ENCODE assay signal across 20 cellular contexts in the genomic region with DNA sequence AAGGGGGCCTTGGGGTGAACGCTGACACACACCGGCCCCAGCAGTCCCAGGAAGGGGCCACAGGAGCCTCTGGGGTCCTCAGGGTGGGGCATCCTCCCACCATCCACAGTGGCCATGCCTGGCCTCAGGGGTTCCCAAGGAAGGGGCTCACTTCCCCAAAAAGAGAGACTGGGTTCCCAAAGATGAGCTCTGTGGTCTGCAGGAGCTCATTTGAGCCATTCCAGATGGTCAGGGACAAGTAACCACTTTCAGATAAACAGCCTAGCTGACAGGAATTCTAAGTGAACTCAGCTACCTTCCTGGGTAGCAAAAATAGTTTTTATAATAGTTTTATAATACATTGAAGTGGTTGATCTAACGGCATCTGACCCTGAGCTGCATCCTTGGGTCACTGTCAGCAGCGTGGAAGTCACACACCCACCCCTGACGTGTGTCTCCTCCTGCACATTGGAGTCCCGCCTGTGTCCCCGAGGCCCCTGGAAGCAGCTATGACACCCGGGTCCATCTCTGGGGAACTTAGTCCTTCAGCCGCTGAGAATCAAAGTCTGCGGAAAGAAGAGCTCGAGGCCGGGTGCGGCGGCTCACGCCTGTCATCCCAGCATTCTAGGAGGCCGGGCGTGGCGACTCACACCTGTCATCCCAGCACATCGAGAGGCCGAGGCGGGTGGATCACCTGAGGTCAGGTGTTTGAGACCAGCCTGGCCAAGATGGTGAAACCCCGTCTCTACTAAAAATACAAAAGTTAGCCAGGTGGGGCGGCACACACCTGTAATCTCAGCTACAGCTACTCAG. TPM values are rescaled to one million over a fixed set of nuclear protein-coding genes. Genes with fewer than 3 reads are reported as not detected.
DNase-seq lines count a peak whose midpoint lies in the region; ATAC-seq and TF ChIP-seq lines count a peak whose summit lies in the region.
"Had no signal": no experiment of that assay in that cellular context is flagged by ENCODE, and none has a peak within 500 bp of the region (broad histone marks: within the 10 kb centered on the region; RNA-seq: fewer than 3 reads in every experiment).

No MANE protein-coding gene starts in this region.

- no peaks in the 10 kb centered on the region for H3K27me3 ChIP-seq in AG04450 (ENCODE audit: control insufficient read depth, insufficient read depth, low read length)
- H3K27me3 ChIP-seq: BE2C had no signal

- no peak overlapping the region for H3K4me3 Mint-ChIP-seq in effector memory CD8-positive, alpha-beta T cell
- H3K4me3 Mint-ChIP-seq: CD4-positive, CD25-positive, alpha-beta regulatory T cell; CD8-positive, alpha-beta memory T cell had no signal

- DNase-seq in AG04450 (ENCODE audit: low read depth, low spot score) = no peak
- peak; percentile 51 for DNase-seq in fibroblast of villous mesenchyme (ENCODE audit: low read depth)
- no peak for DNase-seq in activated gamma-delta T cell (lab: John Stamatoyannopoulos, UW)
- DNase-seq in G401 (ENCODE audit: low spot score) = no peak
- DNase-seq in effector memory CD8-positive, alpha-beta T cell = no peak
- DNase-seq: C1 segment of cervical spinal cord; CD4-positive, CD25-positive, alpha-beta regulatory T cell; CD8-positive, alpha-beta memory T cell; COR-L47; DMS 273 treated with DMSO at 0.1 percent for 48 hours; DMS53; DND-41; GM23248 had no signal

- ATAC-seq in HG03439 (IDR thresholded peaks at IDR 0.05; ENCODE audit: unreplicated experiment) = no peak
- no peak for ATAC-seq in effector memory CD8-positive, alpha-beta T cell (replicated peaks)

- no peaks in the 10 kb centered on the region for H3K9me3 Mint-ChIP-seq in effector memory CD8-positive, alpha-beta T cell
- H3K9me3 Mint-ChIP-seq: CD4-positive, CD25-positive, alpha-beta regulatory T cell; CD8-positive, alpha-beta memory T cell had no signal

- H3K27ac ChIP-seq in AG04450 (ENCODE audit: low read depth, low read length) (peak overlapping the region; percentile 47), VCaP (peak overlapping the region; percentile 53)
- H3K27ac ChIP-seq: GM23248, HL-60 had no signal

- no peaks in the 10 kb centered on the region; the same call in 1 of the 2 replicates for H3K9me3 ChIP-seq in AG04450 (ENCODE audit: control insufficient read depth, insufficient read depth, low read length)
- H3K9me3 ChIP-seq: BE2C, HAP-1 had no signal

- in situ Hi-C loops in G401 (cut with HindIII; ENCODE audit: low sequenced_read_pairs) = no loop called here

- CTCF ChIA-PET in AG04450 (lab: Charles Lee) = no interaction called here

- H3K27me3 Mint-ChIP-seq in effector memory CD8-positive, alpha-beta T cell = no peaks in the 10 kb centered on the region
- H3K27me3 Mint-ChIP-seq: CD4-positive, CD25-positive, alpha-beta regulatory T cell; CD8-positive, alpha-beta memory T cell had no signal

- peaks cover 6 to 8% of the 10 kb centered on the region in 2 donors for H3K4me1 Mint-ChIP-seq in effector memory CD8-positive, alpha-beta T cell (ENCODE audit: low read depth in 2 of 2)

- H3K27ac Mint-ChIP-seq in effector memory CD8-positive, alpha-beta T cell = peak overlapping the region in 1 of 2 donors; percentile 57

- POLR2A ChIA-PET in AG04450 (lab: Yijun Ruan, JAX) = no interaction called here

- H3K4me3 ChIP-seq in AG04450 (ENCODE audit: low read depth, low read length) (no peak overlapping the region), fibroblast of villous mesenchyme (ENCODE audit: low read depth, low read length) (no peak overlapping the region)
- H3K4me3 ChIP-seq: GM23248, HAP-1 had no signal

- peaks cover 14% of the 10 kb centered on the region for H3K36me3 Mint-ChIP-seq in effector memory CD8-positive, alpha-beta T cell (ENCODE audit: insufficient read depth)
- H3K36me3 Mint-ChIP-seq: CD4-positive, CD25-positive, alpha-beta regulatory T cell had no signal

- no peak for TF ChIP-seq CTCF in AG04450 (IDR thresholded peaks at IDR 0.05; ENCODE audit: low read depth, low read length)
- no peak for TF ChIP-seq CTCF in VCaP (conservative IDR thresholded peaks at IDR 0.05)
- TF ChIP-seq CTCF in fibroblast of villous mesenchyme (IDR thresholded peaks at IDR 0.05; ENCODE audit: insufficient read depth, low read depth, low read length) = no peak

RNA-seq across cellular contexts. Expression of a gene that starts 5.7 kb away (rescaled TPM):
- 5.1 and 7.2 TPM in 2 replicates for polyA plus RNA-seq in AG04450 (2011; rRNA removed)
- polyA minus RNA-seq in AG04450 (2011; rRNA and poly(A)+ RNA removed) = 0.74 and 2.6 TPM in 2 replicates
- total RNA-seq in fibroblast of villous mesenchyme = 2.2 and 2.3 TPM in 2 replicates
- 1.1 TPM in 1 of 2 replicates, not detected in the other for total RNA-seq in G401 (2014; rRNA removed; shearing (Covaris generic))
- total RNA-seq: A172; CD4-positive, CD25-positive, alpha-beta regulatory T cell; H4 had no signal
- polyA plus RNA-seq: CD4-positive, CD25-positive, alpha-beta regulatory T cell; CD8-positive, alpha-beta memory T cell had no signal

RNA-seq across cellular contexts. Expression of a gene that starts 28.5 kb away (rescaled TPM):
- 104 and 113 TPM in 2 replicates for polyA plus RNA-seq in AG04450 (2011; rRNA removed)
- 75.8 and 87.2 TPM in 2 replicates for polyA minus RNA-seq in AG04450 (2011; rRNA and poly(A)+ RNA removed)
- 58.7 and 68.6 TPM in 2 replicates for total RNA-seq in fibroblast of villous mesenchyme
- 145 and 169 TPM in 2 replicates for total RNA-seq in G401 (2014; rRNA removed; shearing (Covaris generic))

RNA-seq across cellular contexts. Expression of a gene that starts 34.2 kb away (rescaled TPM):
- polyA plus RNA-seq in AG04450 (2011; rRNA removed) = 8.5 and 11.0 TPM in 2 replicates
- 6.8 and 8.2 TPM in 2 replicates for polyA minus RNA-seq in AG04450 (2011; rRNA and poly(A)+ RNA removed)
- 32.9 and 36.7 TPM in 2 replicates for total RNA-seq in fibroblast of villous mesenchyme
- 88.6 and 111 TPM in 2 replicates for total RNA-seq in G401 (2014; rRNA removed; shearing (Covaris generic))

RNA-seq across cellular contexts. Expression of a gene that starts 53.8 kb away (rescaled TPM):
- polyA plus RNA-seq in AG04450 (2011; rRNA removed) = 1.4 and 2.3 TPM in 2 replicates
- 0.55 and 0.70 TPM in 2 replicates for polyA minus RNA-seq in AG04450 (2011; rRNA and poly(A)+ RNA removed)
- 0.43 and 2.6 TPM in 2 replicates for total RNA-seq in fibroblast of villous mesenchyme
- 1.2 and 6.8 TPM in 2 replicates for total RNA-seq in G401 (2014; rRNA removed; shearing (Covaris generic))
- total RNA-seq: A172 had no signal
